13 cellular contexts compared by ENCODE assay signal in the genomic region with DNA sequence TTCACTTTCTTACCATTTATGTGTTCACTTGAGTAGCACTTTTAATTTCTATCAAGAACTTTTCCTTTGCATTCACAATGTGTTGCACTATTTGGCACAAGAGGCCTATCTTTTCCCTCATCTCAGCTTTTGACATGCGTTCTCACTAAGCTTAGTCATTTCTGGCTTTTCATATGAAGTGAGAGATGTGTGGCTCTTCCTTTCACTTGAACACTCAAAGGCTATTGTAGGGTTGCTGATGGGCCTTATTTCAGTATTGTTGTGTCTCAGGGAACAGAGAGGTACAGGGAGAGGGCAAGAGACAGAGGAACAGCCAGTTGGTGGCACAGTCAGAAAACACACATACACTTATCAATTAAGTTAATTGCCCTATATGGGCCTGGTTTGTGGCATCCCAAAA.
DNase-seq lines count a peak whose midpoint lies in the region; ATAC-seq and TF ChIP-seq lines count a peak whose summit lies in the region.
"Had no signal": no experiment of that assay in that cellular context is flagged by ENCODE, and none has a peak within 500 bp of the region (broad histone marks: within the 10 kb centered on the region; RNA-seq: fewer than 3 reads in every experiment).

No MANE protein-coding gene starts in this region.

- H3K79me2 ChIP-seq in OCI-LY3 (ENCODE audit: low read length): no peaks in the 10 kb centered on the region

- H3K4me2 ChIP-seq in OCI-LY3 (ENCODE audit: low read length): peak overlapping the region; percentile 38

- H3K9ac ChIP-seq in OCI-LY3 (ENCODE audit: low read length): no peak overlapping the region

- H3K27ac ChIP-seq in OCI-LY3 (ENCODE audit: low read length): peak overlapping the region; percentile 42; the same call in 1 of the 2 replicates
- H3K27ac ChIP-seq: cardiac muscle cell, esophagus squamous epithelium, skin epidermis had no signal

- H3K9me3 ChIP-seq in OCI-LY3 (ENCODE audit: insufficient read depth, low read length): no peaks in the 10 kb centered on the region
- H3K9me3 ChIP-seq: esophagus squamous epithelium had no signal

- no peaks in the 10 kb centered on the region for H3K27me3 ChIP-seq in OCI-LY3 (ENCODE audit: low read depth, low read length)
- H3K27me3 ChIP-seq: cardiac muscle cell, esophagus squamous epithelium had no signal

- peaks cover 5% of the 10 kb centered on the region; the same call in 1 of the 2 replicates for H4K20me1 ChIP-seq in OCI-LY3 (ENCODE audit: insufficient read depth, low read length)

- H2AFZ ChIP-seq in OCI-LY3 (ENCODE audit: low read depth, low read length): no peak overlapping the region

- H3K4me1 ChIP-seq in OCI-LY3 (ENCODE audit: low read length): peaks cover 16% of the 10 kb centered on the region
- H3K4me1 ChIP-seq: esophagus squamous epithelium had no signal

- TF ChIP-seq CTCF in OCI-LY3 (IDR thresholded peaks at IDR 0.05; ENCODE audit: low read depth, low read length): no peak

- DNase-seq in NCI-H128 (lab: John Stamatoyannopoulos, UW; ENCODE audit: unreplicated experiment): no peak
- no peak for DNase-seq in NCI-H2029 (lab: John Stamatoyannopoulos, UW)
- DNase-seq in iPS-NIHi11 (ENCODE audit: low spot score): no peak
- DNase-seq: activated T-cell treated with anti-CD3 and anti-CD28 coated beads, Interleukin-2, amount 50 U/mL, for 48 hours; esophagus squamous epithelium; IMR-90; NCI-H187 had no signal

- H3K36me3 ChIP-seq in OCI-LY3 (replicated peaks; ENCODE audit: low read depth, low read length): no peaks in the 10 kb centered on the region
- H3K36me3 ChIP-seq: cardiac muscle cell, esophagus squamous epithelium had no signal

- no peak overlapping the region for H3K4me3 ChIP-seq in OCI-LY3 (ENCODE audit: low read length)
- H3K4me3 ChIP-seq: cardiac muscle cell, esophagus squamous epithelium, skin epidermis had no signal

- ATAC-seq in GM18868 (IDR thresholded peaks at IDR 0.05; ENCODE audit: unreplicated experiment): peak; percentile 99
- peak; percentile 98 for ATAC-seq in GM21360 (IDR thresholded peaks at IDR 0.05; ENCODE audit: unreplicated experiment)
- peak; percentile 97 for ATAC-seq in HG02973 (IDR thresholded peaks at IDR 0.05; ENCODE audit: unreplicated experiment)
